ENCODE assay signal across 15 cellular contexts in genomic region chr2:210671065-210671464, GRCh38.
DNase-seq lines count a peak whose midpoint lies in the region; TF ChIP-seq lines count a peak whose summit lies in the region.
"Had no signal": no experiment of that assay in that cellular context is flagged by ENCODE, and none has a peak within 500 bp of the region (broad histone marks: within the 10 kb centered on the region; RNA-seq: fewer than 3 reads in every experiment).

No MANE protein-coding gene starts in this region.

- peak in 2 of 3 experiments; percentile 0 to 37 for DNase-seq in NCI-H1417 (lab: John Stamatoyannopoulos, UW)
- no peak for DNase-seq in NCI-H1417 treated with DMSO at 0.1 percent for 48 hours (lab: John Stamatoyannopoulos, UW)
- peak; percentile 62 for DNase-seq in NCI-H2227 (lab: John Stamatoyannopoulos, UW; ENCODE audit: unreplicated experiment)
- peak; percentile 30 for DNase-seq in medulla oblongata (ENCODE audit: extremely low spot score)
- peak; percentile 52 for DNase-seq in superior temporal gyrus (ENCODE audit: extremely low spot score)
- DNase-seq in germinal center (ENCODE audit: low spot score) = no peak
- DNase-seq in ascending aorta (ENCODE audit: low spot score in 2 of 2) = no peak
- no peak for DNase-seq in NCI-H1105 (lab: John Stamatoyannopoulos, UW)
- DNase-seq: ACHN; C1 segment of cervical spinal cord; CD4-positive, alpha-beta T cell; DMS79; GM23248 had no signal

- H3K9me3 ChIP-seq in ascending aorta = no peaks in the 10 kb centered on the region

- no peak overlapping the region for H3K4me3 ChIP-seq in ascending aorta
- H3K4me3 ChIP-seq: GM12878, GM23248 had no signal

- H3K27me3 ChIP-seq in ascending aorta = no peaks in the 10 kb centered on the region

- no peak overlapping the region for H3K27ac ChIP-seq in ascending aorta
- H3K27ac ChIP-seq: GM23248, HL-60 had no signal

- no peaks in the 10 kb centered on the region for H3K4me1 ChIP-seq in ascending aorta

- intact Hi-C loops in ascending aorta (cut with DNase I) = no loop called here

- no peak for TF ChIP-seq CTCF in ascending aorta (IDR thresholded peaks at IDR 0.05)

- no peaks in the 10 kb centered on the region for H3K36me3 ChIP-seq in ascending aorta

Comparison
In these comparisons a context has a peak if more than half of its experiments do, and no peak if none do; other contexts are left out.
1. DNase-seq: peak in NCI-H1417 (2 of 3), NCI-H2227 (single experiment), medulla oblongata (single experiment) and superior temporal gyrus (single experiment); none in NCI-H1417 treated with DMSO at 0.1 percent for 48 hours (single experiment), germinal center (single experiment), ascending aorta (0 of 2) and NCI-H1105 (single experiment).